In the genomic region with DNA sequence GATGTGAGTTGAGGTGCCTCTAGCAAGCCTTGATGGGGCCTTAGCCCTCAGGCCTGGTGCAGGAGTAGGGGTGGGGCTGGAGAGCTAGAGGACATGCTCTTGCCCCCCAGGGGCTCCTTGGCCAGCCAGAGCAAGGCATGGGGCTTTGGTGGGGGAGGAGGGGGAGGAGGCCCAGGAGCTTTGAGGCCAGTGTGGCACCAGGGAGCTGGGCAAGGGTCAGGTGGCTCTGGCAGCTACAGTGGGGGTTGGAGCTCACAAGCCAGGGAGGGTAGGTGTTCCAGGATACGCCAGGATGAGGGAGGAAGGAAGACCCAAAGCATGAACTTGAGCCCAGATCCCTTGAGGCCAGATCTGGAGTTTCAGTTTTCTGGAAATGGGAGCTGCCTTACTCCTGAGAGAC, we compare ENCODE assay signal across 15 cellular contexts. TPM values are rescaled to one million over a fixed set of nuclear protein-coding genes. Genes with fewer than 3 reads are reported as not detected.
A peak's percentile ranks its signal among the peaks of the same experiment; 100 is the strongest.
DNase-seq lines count a peak whose midpoint lies in the region; ATAC-seq and TF ChIP-seq lines count a peak whose summit lies in the region.
"Had no signal": no experiment of that assay in that cellular context is flagged by ENCODE, and none has a peak within 500 bp of the region (broad histone marks: within the 10 kb centered on the region; RNA-seq: fewer than 3 reads in every experiment).

No MANE protein-coding gene starts in this region.

- BruUV-seq in MCF 10A (replicated peaks; lab: Mats Ljungman, UMichigan), result no TSS peak

- peaks cover 35% of the 10 kb centered on the region for H3K36me3 Mint-ChIP-seq in MCF 10A (ENCODE audit: insufficient read depth, unreplicated experiment)
- no peaks in the 10 kb centered on the region for H3K36me3 Mint-ChIP-seq in stimulated activated naive B cell treated with anti-CD40 and anti-IgM and Interleukin-4, amounts not matched to agents 10 μg/mL and 1 μg/mL and 100 μg/mL, for 72 hours
- H3K36me3 Mint-ChIP-seq: CD4-positive, CD25-positive, alpha-beta regulatory T cell; naive thymus-derived CD4-positive, alpha-beta T cell; T-cell had no signal

- peak overlapping the region; percentile 57 for H3K4me3 Mint-ChIP-seq in MCF 10A (ENCODE audit: unreplicated experiment)
- no peak overlapping the region for H3K4me3 Mint-ChIP-seq in stimulated activated naive B cell treated with anti-CD40 and anti-IgM and Interleukin-4, amounts not matched to agents 10 μg/mL and 1 μg/mL and 100 μg/mL, for 72 hours
- H3K4me3 Mint-ChIP-seq: activated T-cell treated with anti-CD3 and anti-CD28 coated beads, Interleukin-2, amount 50 U/mL, for 24 hours; CD4-positive, CD25-positive, alpha-beta regulatory T cell; naive thymus-derived CD4-positive, alpha-beta T cell; T-cell had no signal

- H3K4me1 Mint-ChIP-seq in MCF 10A (ENCODE audit: insufficient read depth, unreplicated experiment), result peaks cover 87% of the 10 kb centered on the region
- no peaks in the 10 kb centered on the region for H3K4me1 Mint-ChIP-seq in stimulated activated naive B cell treated with anti-CD40 and anti-IgM and Interleukin-4, amounts not matched to agents 10 μg/mL and 1 μg/mL and 100 μg/mL, for 72 hours
- H3K4me1 Mint-ChIP-seq: CD4-positive, CD25-positive, alpha-beta regulatory T cell; T-cell had no signal

- DNase-seq in MCF 10A (ENCODE audit: unreplicated experiment) (no peak), lower lobe of right lung (no peak), COLO668 (lab: John Stamatoyannopoulos, UW; ENCODE audit: unreplicated experiment) (no peak), COLO829 (ENCODE audit: low spot score) (no peak)
- no peak for DNase-seq in stimulated activated naive B cell treated with anti-CD40 and anti-IgM and Interleukin-4, amounts not matched to agents 10 μg/mL and 1 μg/mL and 100 μg/mL, for 72 hours
- DNase-seq: activated CD4-positive, alpha-beta T cell treated with anti-CD3 and anti-CD28 coated beads for 1 hour; activated T-cell treated with anti-CD3 and anti-CD28 coated beads, Interleukin-2, amount 50 U/mL, for 24 hours; CD4-positive, CD25-positive, alpha-beta regulatory T cell; naive thymus-derived CD4-positive, alpha-beta T cell; NCI-H2171 treated with DMSO at 0.1 percent for 48 hours; T-cell had no signal

- no peaks in the 10 kb centered on the region for H3K27me3 ChIP-seq in lower lobe of right lung (ENCODE audit: low read depth)
- H3K27me3 ChIP-seq in stomach smooth muscle (ENCODE audit: control insufficient read depth in 1 of 2, insufficient read depth in 2 of 2, low read length in 2 of 2), result no peaks in the 10 kb centered on the region

- H3K9me3 Mint-ChIP-seq in MCF 10A (ENCODE audit: unreplicated experiment), result no peaks in the 10 kb centered on the region
- H3K9me3 Mint-ChIP-seq in stimulated activated naive B cell treated with anti-CD40 and anti-IgM and Interleukin-4, amounts not matched to agents 10 μg/mL and 1 μg/mL and 100 μg/mL, for 72 hours, result no peaks in the 10 kb centered on the region
- H3K9me3 Mint-ChIP-seq: activated T-cell treated with anti-CD3 and anti-CD28 coated beads, Interleukin-2, amount 50 U/mL, for 24 hours; T-cell had no signal

- POLR2A ChIA-PET in MCF 10A (lab: Yijun Ruan, JAX), result interaction anchor here (1.0 to 3.1 kb wide), 7 partner anchors 7 to 41 kb away, joined by 3 to 44 read pairs (median 5); a partner anchor contains a TSS

- H3K27ac Mint-ChIP-seq in MCF 10A (ENCODE audit: low read depth, unreplicated experiment), result peak overlapping the region; percentile 66
- H3K27ac Mint-ChIP-seq in stimulated activated naive B cell treated with anti-CD40 and anti-IgM and Interleukin-4, amounts not matched to agents 10 μg/mL and 1 μg/mL and 100 μg/mL, for 72 hours, result no peak overlapping the region
- H3K27ac Mint-ChIP-seq: activated T-cell treated with anti-CD3 and anti-CD28 coated beads, Interleukin-2, amount 50 U/mL, for 24 hours; naive thymus-derived CD4-positive, alpha-beta T cell; T-cell had no signal

- no peaks in the 10 kb centered on the region for H3K27me3 Mint-ChIP-seq in MCF 10A (ENCODE audit: insufficient read depth, unreplicated experiment)
- no peaks in the 10 kb centered on the region for H3K27me3 Mint-ChIP-seq in stimulated activated naive B cell treated with anti-CD40 and anti-IgM and Interleukin-4, amounts not matched to agents 10 μg/mL and 1 μg/mL and 100 μg/mL, for 72 hours
- H3K27me3 Mint-ChIP-seq: activated T-cell treated with anti-CD3 and anti-CD28 coated beads, Interleukin-2, amount 50 U/mL, for 24 hours had no signal

- CTCF ChIA-PET in MCF 10A (lab: Yijun Ruan, JAX), result interaction anchor here (0.6 to 3.9 kb wide), 8 partner anchors 13 to 362 kb away, joined by 3 to 23 read pairs (median 4); no protein-coding TSS in a partner anchor

- peak overlapping the region in 1 of 2 donors; percentile 29 for H3K9ac ChIP-seq in stomach smooth muscle (ENCODE audit: low read length in 2 of 2)

- H3K4me3 ChIP-seq in lower lobe of right lung (no peak overlapping the region), stomach smooth muscle (ENCODE audit: low read length in 2 of 2) (no peak overlapping the region)

- ATAC-seq in lower lobe of right lung (no peak), HG02885 (IDR thresholded peaks at IDR 0.05; ENCODE audit: poor library complexity, unreplicated experiment) (no peak)
- ATAC-seq in stimulated activated naive B cell treated with anti-CD40 and anti-IgM and Interleukin-4, amounts not matched to agents 10 μg/mL and 1 μg/mL and 100 μg/mL, for 72 hours (replicated peaks), result no peak
- ATAC-seq: naive thymus-derived CD4-positive, alpha-beta T cell; T-cell had no signal

- peak overlapping the region; percentile 83 for H3K27ac ChIP-seq in C4-2B
- H3K27ac ChIP-seq in lower lobe of right lung, result peak overlapping the region; percentile 76
- H3K27ac ChIP-seq in stomach smooth muscle (ENCODE audit: low read length), result peak overlapping the region; percentile 89
- H3K27ac ChIP-seq: HL-60 had no signal

- peaks cover 96% of the 10 kb centered on the region for H3K4me1 ChIP-seq in lower lobe of right lung
- H3K4me1 ChIP-seq in stomach smooth muscle (ENCODE audit: control insufficient read depth, insufficient read depth, low read length), result peaks cover 91% of the 10 kb centered on the region

- TF ChIP-seq CTCF in C4-2B (conservative IDR thresholded peaks at IDR 0.05) (no peak), MCF 10A (IDR thresholded peaks at IDR 0.05; ENCODE audit: unreplicated experiment) (no peak), lower lobe of right lung (IDR thresholded peaks at IDR 0.05) (no peak)

- H3K9me3 ChIP-seq in lower lobe of right lung (no peaks in the 10 kb centered on the region), stomach smooth muscle (ENCODE audit: control insufficient read depth in 2 of 2, low read length in 2 of 2) (no peaks in the 10 kb centered on the region)

- intact Hi-C loops in MCF 10A (cut with micrococcal nuclease) (no loop called here), lower lobe of right lung (cut with DNase I) (no loop called here)

- H3K36me3 ChIP-seq in lower lobe of right lung (peaks cover 3% of the 10 kb centered on the region), stomach smooth muscle (ENCODE audit: control insufficient read depth in 2 of 2, insufficient read depth in 2 of 2, low read length in 2 of 2) (no peaks in the 10 kb centered on the region)

RNA-seq across cellular contexts. Expression of a gene that starts 8.4 kb away (rescaled TPM):
- total RNA-seq in MCF 10A (2022) (34.6 and 51.5 TPM in 2 replicates), lower lobe of right lung (44.7 TPM)

RNA-seq across cellular contexts. Expression of a gene that starts 27.8 kb away (rescaled TPM):
- total RNA-seq in MCF 10A (2022), result 0.49 TPM in 1 of 2 replicates, not detected in the other
- total RNA-seq in lower lobe of right lung, result not detected
- total RNA-seq: CD4-positive, CD25-positive, alpha-beta regulatory T cell had no signal

RNA-seq across cellular contexts. Expression of a gene that starts 41.5 kb away (rescaled TPM):
- total RNA-seq in MCF 10A (2022) (not detected in 2 replicates), lower lobe of right lung (not detected)
- total RNA-seq: CD4-positive, CD25-positive, alpha-beta regulatory T cell had no signal
